Comparison of ENCODE assay signal across 12 cellular contexts in the genomic region with DNA sequence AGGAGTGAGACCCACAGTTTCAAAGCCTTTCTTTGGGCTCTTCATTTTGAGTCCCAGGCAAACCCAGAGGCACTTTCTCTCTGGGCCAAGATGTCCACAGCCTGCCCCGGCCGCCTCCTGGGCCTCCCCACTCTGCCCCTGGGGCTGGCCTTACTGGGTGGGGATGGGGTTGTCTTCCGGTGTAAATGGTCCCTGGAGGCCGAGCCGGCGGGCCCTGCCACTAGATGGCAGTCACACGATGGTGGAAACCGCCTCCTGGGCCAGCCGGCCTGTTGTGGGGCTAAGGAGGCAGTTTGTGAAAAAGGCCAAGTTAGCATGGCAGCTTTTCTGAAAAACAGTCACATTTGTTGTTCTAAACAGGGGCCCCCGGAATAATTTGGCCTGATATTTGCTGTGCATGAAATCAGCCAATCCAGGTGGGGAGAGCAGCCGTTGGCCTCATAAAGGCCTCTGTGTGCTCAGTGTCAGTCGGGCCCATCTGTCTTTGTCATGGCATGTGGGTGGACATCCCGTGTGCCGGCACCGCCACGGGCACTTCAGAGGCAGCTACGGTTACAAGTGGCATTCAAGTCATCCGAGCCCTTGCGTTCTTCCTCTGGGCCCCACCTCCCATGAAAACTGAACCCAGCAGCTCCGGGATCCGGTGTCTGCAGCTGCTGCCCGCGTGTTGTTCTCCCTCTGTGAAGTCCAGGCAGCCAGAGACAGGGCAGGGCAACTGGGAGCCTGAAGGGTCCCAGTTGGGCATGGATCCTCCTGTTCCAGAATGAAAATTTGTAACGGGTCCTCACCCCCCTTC. TPM values are rescaled to one million over a fixed set of nuclear protein-coding genes. Genes with fewer than 3 reads are reported as not detected.
DNase-seq lines count a peak whose midpoint lies in the region; ATAC-seq and TF ChIP-seq lines count a peak whose summit lies in the region.
"Had no signal": no experiment of that assay in that cellular context is flagged by ENCODE, and none has a peak within 500 bp of the region (broad histone marks: within the 10 kb centered on the region; RNA-seq: fewer than 3 reads in every experiment).

No MANE protein-coding gene starts in this region.

- no peak overlapping the region for H3K4me3 Mint-ChIP-seq in activated CD4-positive, alpha-beta T cell treated with anti-CD3 and anti-CD28 coated beads, Interleukin-2, amount 10 ng/mL, durations not matched to agents 7 days and 5 days

- H3K4me1 ChIP-seq in SJCRH30 (no peaks in the 10 kb centered on the region), sigmoid colon (no peaks in the 10 kb centered on the region)

- POLR2A ChIA-PET in activated CD4-positive, alpha-beta T cell treated with anti-CD3 and anti-CD28 coated beads, Interleukin-2, amount 10 ng/mL, durations not matched to agents 7 days and 5 days (lab: Charles Lee), result no interaction called here

- ATAC-seq in Right ventricle myocardium superior (ENCODE audit: poor library complexity), result peak; percentile 74
- ATAC-seq in GM21737 (IDR thresholded peaks at IDR 0.05; ENCODE audit: unreplicated experiment), result no peak

- no peak for TF ChIP-seq EP300 in sigmoid colon (IDR thresholded peaks at IDR 0.05)

- H3K27me3 ChIP-seq in SJCRH30 (no peaks in the 10 kb centered on the region), sigmoid colon (no peaks in the 10 kb centered on the region)

- no peaks in the 10 kb centered on the region for H3K36me3 Mint-ChIP-seq in activated CD4-positive, alpha-beta T cell treated with anti-CD3 and anti-CD28 coated beads, Interleukin-2, amount 10 ng/mL, durations not matched to agents 7 days and 5 days (ENCODE audit: low read depth)

- peak; percentile 7 for DNase-seq in activated CD4-positive, alpha-beta T cell treated with anti-CD3 and anti-CD28 coated beads, Interleukin-2, amount 10 ng/mL, durations not matched to agents 7 days and 5 days
- no peak for DNase-seq in activated CD4-positive, alpha-beta T cell treated with anti-CD3 and anti-CD28 coated beads for 1 hour
- DNase-seq in SJCRH30 (peak; percentile 63 to 77), Right ventricle myocardium superior (peak; percentile 56), sigmoid colon (peak; percentile 38), NCI-H1930 (lab: John Stamatoyannopoulos, UW) (no peak), GDM1 (lab: John Stamatoyannopoulos, UW) (no peak)
- DNase-seq: effector memory CD4-positive, alpha-beta T cell; hippocampal formation; NCI-H1092 treated with DMSO at 0.1 percent for 48 hours had no signal

- no peaks in the 10 kb centered on the region for H3K4me1 Mint-ChIP-seq in activated CD4-positive, alpha-beta T cell treated with anti-CD3 and anti-CD28 coated beads, Interleukin-2, amount 10 ng/mL, durations not matched to agents 7 days and 5 days

- WGBS in sigmoid colon, 2 donors, result 47 to 93% methylated on average over 6 to 15 of the region's 24 CpGs

- no peaks in the 10 kb centered on the region for H3K27me3 Mint-ChIP-seq in activated CD4-positive, alpha-beta T cell treated with anti-CD3 and anti-CD28 coated beads, Interleukin-2, amount 10 ng/mL, durations not matched to agents 7 days and 5 days

- TF ChIP-seq CTCF in sigmoid colon (IDR thresholded peaks at IDR 0.05), result peak in 1 of 4 experiments; percentile 21

- no peaks in the 10 kb centered on the region for H3K9me3 Mint-ChIP-seq in activated CD4-positive, alpha-beta T cell treated with anti-CD3 and anti-CD28 coated beads, Interleukin-2, amount 10 ng/mL, durations not matched to agents 7 days and 5 days

- intact Hi-C loops in Right ventricle myocardium superior (cut with DNase I) (no loop called here), sigmoid colon (cut with DNase I) (no loop called here)

- H3K36me3 ChIP-seq in SJCRH30 (no peaks in the 10 kb centered on the region), sigmoid colon (no peaks in the 10 kb centered on the region)

- H3K9me3 ChIP-seq in SJCRH30 (replicated peaks) (no peaks in the 10 kb centered on the region), sigmoid colon (no peaks in the 10 kb centered on the region)

- no peak for TF ChIP-seq POLR2A in sigmoid colon (IDR thresholded peaks at IDR 0.05)

- H3K4me3 ChIP-seq in SJCRH30 (no peak overlapping the region), sigmoid colon (no peak overlapping the region)

- CTCF ChIA-PET in activated CD4-positive, alpha-beta T cell treated with anti-CD3 and anti-CD28 coated beads, Interleukin-2, amount 10 ng/mL, durations not matched to agents 7 days and 5 days (lab: Charles Lee), result interaction anchor here (1.1 to 1.4 kb wide), 2 partner anchors 49 to 198 kb away, joined by 3 to 4 read pairs; no protein-coding TSS in a partner anchor

- H3K27ac Mint-ChIP-seq in activated CD4-positive, alpha-beta T cell treated with anti-CD3 and anti-CD28 coated beads, Interleukin-2, amount 10 ng/mL, durations not matched to agents 7 days and 5 days, result no peak overlapping the region

- H3K27ac ChIP-seq in SJCRH30, result no peak overlapping the region
- H3K27ac ChIP-seq in sigmoid colon, result no peak overlapping the region

RNA-seq across cellular contexts. Expression of gene MRPL23, which starts 6.6 kb away (rescaled TPM):
- 100 to 1,000 TPM in 1 of 2 experiments, 10 to 100 TPM in 1; 77.5 to 106 TPM for total RNA-seq in activated CD4-positive, alpha-beta T cell treated with anti-CD3 and anti-CD28 coated beads, Interleukin-2, amount 10 ng/mL, durations not matched to agents 7 days and 5 days
- 50.4 and 54.9 TPM in 2 replicates for total RNA-seq in SJCRH30 (2014; rRNA removed; shearing (Covaris generic))
- 99.3 TPM for total RNA-seq in Right ventricle myocardium superior
- 100 to 1,000 TPM in 1 of 4 donors, 10 to 100 TPM in 3; 61.2 to 132 (median 73.3) TPM for total RNA-seq in sigmoid colon
- 100 to 1,000 TPM in 2 of 3 donors, 10 to 100 TPM in 1; 63.3 to 189 (median 132) TPM for polyA plus RNA-seq in sigmoid colon

RNA-seq across cellular contexts. Expression of gene TNNT3, which starts 34.2 kb away (rescaled TPM):
- total RNA-seq in activated CD4-positive, alpha-beta T cell treated with anti-CD3 and anti-CD28 coated beads, Interleukin-2, amount 10 ng/mL, durations not matched to agents 7 days and 5 days, result 1 to 10 TPM; 3.7 to 5.4 TPM
- total RNA-seq in SJCRH30 (2014; rRNA removed; shearing (Covaris generic)), result 2.2 and 2.3 TPM in 2 replicates
- total RNA-seq in Right ventricle myocardium superior, result 35.7 TPM
- 10 to 100 TPM in 1 of 4 donors, 1 to 10 TPM in 2, not detected in 1; 4.3 to 17.2 (median 4.4) TPM for total RNA-seq in sigmoid colon
- polyA plus RNA-seq in sigmoid colon, result 1 to 10 TPM; 1.2 to 8.4 (median 2.3) TPM

RNA-seq across cellular contexts. Expression of gene H19, which starts 44.0 kb away (rescaled TPM):
- not detected for total RNA-seq in activated CD4-positive, alpha-beta T cell treated with anti-CD3 and anti-CD28 coated beads, Interleukin-2, amount 10 ng/mL, durations not matched to agents 7 days and 5 days
- total RNA-seq in SJCRH30 (2014; rRNA removed; shearing (Covaris generic)), result 0.10 TPM in 1 of 2 replicates, not detected in the other
- total RNA-seq in Right ventricle myocardium superior (420 TPM), sigmoid colon (100 to 1,000 TPM in 2 of 4 donors, 10 to 100 TPM in 2; 67.6 to 349 (median 142) TPM)
- polyA plus RNA-seq in sigmoid colon, result 10 to 100 TPM in 2 of 3 donors, 1 to 10 TPM in 1; 9.9 to 59.4 (median 38.4) TPM
- total RNA-seq: mononuclear cell had no signal

Comparison
In these comparisons a context has a peak if more than half of its experiments do, and no peak if none do; other contexts are left out.
1. DNase-seq: peak in activated CD4-positive, alpha-beta T cell treated with anti-CD3 and anti-CD28 coated beads, Interleukin-2, amount 10 ng/mL, durations not matched to agents 7 days and 5 days (single experiment), SJCRH30 (2 of 2), Right ventricle myocardium superior (single experiment) and sigmoid colon (single experiment); none in activated CD4-positive, alpha-beta T cell treated with anti-CD3 and anti-CD28 coated beads for 1 hour (single experiment), NCI-H1930 (0 of 2) and GDM1 (single experiment).
2. RNA of gene H19, which starts 44.0 kb away (total RNA-seq): 420 TPM in Right ventricle myocardium superior (single experiment) and 67.6 to 349 TPM in sigmoid colon; 0.10 TPM in SJCRH30 and not detected in activated CD4-positive, alpha-beta T cell treated with anti-CD3 and anti-CD28 coated beads, Interleukin-2, amount 10 ng/mL, durations not matched to agents 7 days and 5 days; every median in the first group is over 10 times any median in the second.